Comparison of ENCODE assay signal across 8 cellular contexts in the genomic region with DNA sequence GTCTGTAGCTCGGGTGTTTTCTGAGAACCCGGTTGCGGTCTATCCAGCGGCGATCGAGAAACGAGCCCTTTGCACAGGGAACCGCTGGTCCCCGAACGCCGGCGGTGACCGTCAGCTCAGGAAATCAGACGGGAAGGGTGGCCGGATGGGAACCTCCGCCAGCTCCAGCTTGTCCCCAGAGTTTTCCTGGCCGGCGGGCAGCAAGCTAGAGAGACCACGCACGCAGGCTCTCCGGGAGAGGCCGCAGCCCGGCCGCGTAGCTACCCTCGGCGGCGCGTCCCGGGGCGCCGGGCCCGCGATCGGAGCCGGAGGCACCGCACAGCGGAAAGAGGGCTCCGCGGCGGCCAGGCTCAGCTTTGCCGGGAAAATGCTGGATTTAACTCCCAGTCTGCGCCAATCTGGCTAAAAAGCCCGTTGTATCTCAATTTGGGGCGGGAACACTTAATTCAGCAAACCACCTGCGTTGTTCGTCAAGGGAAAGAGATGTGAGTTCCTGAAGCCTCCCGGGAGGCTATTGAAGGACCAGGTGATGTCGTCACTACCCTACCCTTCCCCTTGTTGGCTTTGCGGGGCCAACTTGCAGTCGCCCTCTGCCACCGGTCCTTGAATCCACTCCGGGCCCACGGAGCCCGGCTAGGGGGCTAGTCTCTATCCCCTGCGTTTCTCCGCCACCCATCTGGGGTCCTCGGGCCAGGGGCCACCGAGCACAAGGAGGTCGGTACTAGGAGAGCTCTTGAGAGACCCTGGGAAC. TPM values are rescaled to one million over a fixed set of nuclear protein-coding genes. Genes with fewer than 3 reads are reported as not detected.
A peak's percentile ranks its signal among the peaks of the same experiment; 100 is the strongest.
DNase-seq lines count a peak whose midpoint lies in the region; ATAC-seq and TF ChIP-seq lines count a peak whose summit lies in the region.

No MANE protein-coding gene starts in this region.

- no peaks in the 10 kb centered on the region for H3K9me2 ChIP-seq in SK-N-SH

- peaks cover 16% of the 10 kb centered on the region for H3F3A ChIP-seq in SK-N-SH (replicated peaks; ENCODE audit: insufficient read depth)

- H3K4me3 ChIP-seq in SK-N-SH (ENCODE audit: low read depth in 2 of 2, low read length in 1 of 2) (peak overlapping the region; percentile 49 to 67), coronary artery (peak overlapping the region; percentile 76)

- 34% methylated on average over 30 of the region's 60 CpGs for WGBS in SK-N-SH (ENCODE audit: low lambda C conversion rate)

- no peak overlapping the region for H3K27ac Mint-ChIP-seq in stimulated activated effector memory CD8-positive, alpha-beta T cell treated with anti-CD3 and anti-CD28 coated beads, Interleukin-12 subunit alpha, Interleukin-12 subunit beta, amount 100 ng/mL, for 72 hours

- H3K9me3 ChIP-seq in SK-N-SH = no peaks in the 10 kb centered on the region

- H3K9me3 Mint-ChIP-seq in stimulated activated effector memory CD8-positive, alpha-beta T cell treated with anti-CD3 and anti-CD28 coated beads, Interleukin-12 subunit alpha, Interleukin-12 subunit beta, amount 100 ng/mL, for 72 hours = no peaks in the 10 kb centered on the region

- POLR2A ChIA-PET in SK-N-SH (lab: Yijun Ruan, JAX) = no interaction called here

- peak overlapping the region; percentile 77 for H3K4me2 ChIP-seq in SK-N-SH

- peak overlapping the region; percentile 74 for H2AFZ ChIP-seq in SK-N-SH (ENCODE audit: low read depth)

- peaks cover 22% of the 10 kb centered on the region; the same call in 1 of the 2 replicates for H3K27me3 ChIP-seq in SK-N-SH (ENCODE audit: insufficient read depth)

- no peaks in the 10 kb centered on the region for H3K36me3 Mint-ChIP-seq in stimulated activated effector memory CD8-positive, alpha-beta T cell treated with anti-CD3 and anti-CD28 coated beads, Interleukin-12 subunit alpha, Interleukin-12 subunit beta, amount 100 ng/mL, for 72 hours

- CTCF ChIA-PET in SK-N-SH (lab: Yijun Ruan, JAX) = interaction anchor here (0.6 to 6.5 kb wide), 12 partner anchors 10 to 1647 kb away, joined by 3 to 71 read pairs (median 6); no protein-coding TSS in a partner anchor

- TF ChIP-seq EP300 in SK-N-SH (IDR thresholded peaks at IDR 0.05; ENCODE audit: borderline replicate concordance in 1 of 2, low read depth in 1 of 2, low read length in 1 of 2) = no peak

- H3K4me1 Mint-ChIP-seq in stimulated activated effector memory CD8-positive, alpha-beta T cell treated with anti-CD3 and anti-CD28 coated beads, Interleukin-12 subunit alpha, Interleukin-12 subunit beta, amount 100 ng/mL, for 72 hours = peaks cover 17% of the 10 kb centered on the region

- DNase-seq in DMS79 treated with DMSO at 0.1 percent for 48 hours (lab: John Stamatoyannopoulos, UW) = peak; percentile 5
- DNase-seq in DMS79 (lab: John Stamatoyannopoulos, UW) = no peak
- DNase-seq in SK-N-SH = peak; percentile 68
- no peak for DNase-seq in coronary artery (ENCODE audit: low spot score)
- peak; percentile 46 for DNase-seq in left lobe of liver (ENCODE audit: low spot score)
- DNase-seq in stimulated activated effector memory CD8-positive, alpha-beta T cell treated with anti-CD3 and anti-CD28 coated beads, Interleukin-12 subunit alpha, Interleukin-12 subunit beta, amount 100 ng/mL, for 72 hours (ENCODE audit: low spot score in 2 of 2) = peak; percentile 12 to 60

- TF ChIP-seq CTCF in SK-N-SH (IDR thresholded peaks at IDR 0.05) = no peak
- TF ChIP-seq CTCF in coronary artery (IDR thresholded peaks at IDR 0.05) = no peak

- no peak overlapping the region for H3K27ac ChIP-seq in SK-N-SH (ENCODE audit: low read depth in 2 of 2, low read length in 1 of 2)
- H3K27ac ChIP-seq in coronary artery = peak overlapping the region; percentile 50 to 61

- peaks cover 8 to 19% of the 10 kb centered on the region in 2 experiments; a peak in 3 of 4 replicates for H3K4me1 ChIP-seq in SK-N-SH (ENCODE audit: control insufficient read depth in 1 of 2, insufficient read depth in 2 of 2, low read depth in 1 of 2, low read length in 1 of 2)

- H3K4me3 Mint-ChIP-seq in stimulated activated effector memory CD8-positive, alpha-beta T cell treated with anti-CD3 and anti-CD28 coated beads, Interleukin-12 subunit alpha, Interleukin-12 subunit beta, amount 100 ng/mL, for 72 hours = peak overlapping the region; percentile 83

- TF ChIP-seq RAD21 in SK-N-SH (IDR thresholded peaks at IDR 0.05; ENCODE audit: low read length) = no peak

- no peaks in the 10 kb centered on the region for H4K20me1 ChIP-seq in SK-N-SH (ENCODE audit: insufficient read depth)

- ATAC-seq in left lobe of liver = peak; percentile 72
- peak; percentile 46 for ATAC-seq in stimulated activated effector memory CD8-positive, alpha-beta T cell treated with anti-CD3 and anti-CD28 coated beads, Interleukin-12 subunit alpha, Interleukin-12 subunit beta, amount 100 ng/mL, for 72 hours
- ATAC-seq in GM18519 (IDR thresholded peaks at IDR 0.05; ENCODE audit: low FRiP score, unreplicated experiment) = no peak
- ATAC-seq in HG03520 (IDR thresholded peaks at IDR 0.05; ENCODE audit: unreplicated experiment) = no peak

- H3K9ac ChIP-seq in SK-N-SH = 0 out of 2 replicates have a peak overlapping the region, but pooled peaks have one; percentile 5

- no peaks in the 10 kb centered on the region for H3K36me3 ChIP-seq in SK-N-SH (replicated peaks in 1 of 2; ENCODE audit: control insufficient read depth in 1 of 2, insufficient read depth in 2 of 2, low read length in 1 of 2)

- H3K79me2 ChIP-seq in SK-N-SH (ENCODE audit: insufficient read depth) = no peaks in the 10 kb centered on the region

TF ChIP-seq in SK-N-SH, 30 proteins besides CTCF, POLR2A, EP300 and RAD21:
- TF ChIP-seq, protein P1, sequence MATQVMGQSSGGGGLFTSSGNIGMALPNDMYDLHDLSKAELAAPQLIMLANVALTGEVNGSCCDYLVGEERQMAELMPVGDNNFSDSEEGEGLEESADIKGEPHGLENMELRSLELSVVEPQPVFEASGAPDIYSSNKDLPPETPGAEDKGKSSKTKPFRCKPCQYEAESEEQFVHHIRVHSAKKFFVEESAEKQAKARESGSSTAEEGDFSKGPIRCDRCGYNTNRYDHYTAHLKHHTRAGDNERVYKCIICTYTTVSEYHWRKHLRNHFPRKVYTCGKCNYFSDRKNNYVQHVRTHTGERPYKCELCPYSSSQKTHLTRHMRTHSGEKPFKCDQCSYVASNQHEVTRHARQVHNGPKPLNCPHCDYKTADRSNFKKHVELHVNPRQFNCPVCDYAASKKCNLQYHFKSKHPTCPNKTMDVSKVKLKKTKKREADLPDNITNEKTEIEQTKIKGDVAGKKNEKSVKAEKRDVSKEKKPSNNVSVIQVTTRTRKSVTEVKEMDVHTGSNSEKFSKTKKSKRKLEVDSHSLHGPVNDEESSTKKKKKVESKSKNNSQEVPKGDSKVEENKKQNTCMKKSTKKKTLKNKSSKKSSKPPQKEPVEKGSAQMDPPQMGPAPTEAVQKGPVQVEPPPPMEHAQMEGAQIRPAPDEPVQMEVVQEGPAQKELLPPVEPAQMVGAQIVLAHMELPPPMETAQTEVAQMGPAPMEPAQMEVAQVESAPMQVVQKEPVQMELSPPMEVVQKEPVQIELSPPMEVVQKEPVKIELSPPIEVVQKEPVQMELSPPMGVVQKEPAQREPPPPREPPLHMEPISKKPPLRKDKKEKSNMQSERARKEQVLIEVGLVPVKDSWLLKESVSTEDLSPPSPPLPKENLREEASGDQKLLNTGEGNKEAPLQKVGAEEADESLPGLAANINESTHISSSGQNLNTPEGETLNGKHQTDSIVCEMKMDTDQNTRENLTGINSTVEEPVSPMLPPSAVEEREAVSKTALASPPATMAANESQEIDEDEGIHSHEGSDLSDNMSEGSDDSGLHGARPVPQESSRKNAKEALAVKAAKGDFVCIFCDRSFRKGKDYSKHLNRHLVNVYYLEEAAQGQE (IDR thresholded peaks at IDR 0.05; ENCODE audit: low read depth, low read length) = no peak
- TF ChIP-seq GATA2 (CRISPR knock-in tag; IDR thresholded peaks at IDR 0.05) (no peak), TEAD4 (IDR thresholded peaks at IDR 0.05; ENCODE audit: borderline replicate concordance, insufficient read depth) (no peak), FOXJ3 (CRISPR knock-in tag; IDR thresholded peaks at IDR 0.05) (no peak), SIN3A (IDR thresholded peaks at IDR 0.05; ENCODE audit: borderline replicate concordance, low read depth, low read length) (no peak), JUND (IDR thresholded peaks at IDR 0.05) (no peak), EZH2phosphoT487 (IDR thresholded peaks at IDR 0.05; ENCODE audit: borderline replicate concordance, low read depth) (no peak), MXI1 (IDR thresholded peaks at IDR 0.05; ENCODE audit: low read depth, low read length) (no peak), RFX5 (IDR thresholded peaks at IDR 0.05; ENCODE audit: low read length) (no peak), TAF1 (IDR thresholded peaks at IDR 0.05; ENCODE audit: borderline replicate concordance, low read depth, low read length) (no peak)

RNA-seq across cellular contexts. Expression of gene CH25H, which starts 0.9 kb away (rescaled TPM):
- polyA plus RNA-seq in SK-N-SH (2012; rRNA removed) = not detected in 2 replicates
- polyA plus RNA-seq in SK-N-SH (2012; cell fraction: cytosol; rRNA removed) = 0.03 TPM in 1 of 2 replicates, not detected in the other
- 0.05 TPM in 1 of 2 replicates, not detected in the other for polyA plus RNA-seq in SK-N-SH (2012; cell fraction: nucleus; rRNA removed)
- 0.10 TPM for total RNA-seq in left lobe of liver

RNA-seq across cellular contexts. Expression of gene LIPA, which starts 43.6 kb away (rescaled TPM):
- polyA plus RNA-seq in SK-N-SH (2012; rRNA removed) = 43.2 and 63.2 TPM in 2 replicates
- 60.7 and 61.2 TPM in 2 replicates for polyA plus RNA-seq in SK-N-SH (2012; cell fraction: cytosol; rRNA removed)
- 15.3 and 45.5 TPM in 2 replicates for polyA plus RNA-seq in SK-N-SH (2012; cell fraction: nucleus; rRNA removed)
- total RNA-seq in left lobe of liver = 53.8 TPM

Comparison
In these comparisons a context has a peak if more than half of its experiments do, and no peak if none do; other contexts are left out.
1. DNase-seq: peak in DMS79 treated with DMSO at 0.1 percent for 48 hours (single experiment), SK-N-SH (single experiment), left lobe of liver (single experiment) and stimulated activated effector memory CD8-positive, alpha-beta T cell treated with anti-CD3 and anti-CD28 coated beads, Interleukin-12 subunit alpha, Interleukin-12 subunit beta, amount 100 ng/mL, for 72 hours (2 of 2); none in DMS79 (single experiment) and coronary artery (single experiment).
2. H3K27ac ChIP-seq: peak in coronary artery (2 of 2); none in SK-N-SH (0 of 2).
3. ATAC-seq: peak in left lobe of liver (single experiment) and stimulated activated effector memory CD8-positive, alpha-beta T cell treated with anti-CD3 and anti-CD28 coated beads, Interleukin-12 subunit alpha, Interleukin-12 subunit beta, amount 100 ng/mL, for 72 hours (single experiment); none in GM18519 (single experiment) and HG03520 (single experiment).